10 cellular contexts compared by ENCODE assay signal in the genomic region with DNA sequence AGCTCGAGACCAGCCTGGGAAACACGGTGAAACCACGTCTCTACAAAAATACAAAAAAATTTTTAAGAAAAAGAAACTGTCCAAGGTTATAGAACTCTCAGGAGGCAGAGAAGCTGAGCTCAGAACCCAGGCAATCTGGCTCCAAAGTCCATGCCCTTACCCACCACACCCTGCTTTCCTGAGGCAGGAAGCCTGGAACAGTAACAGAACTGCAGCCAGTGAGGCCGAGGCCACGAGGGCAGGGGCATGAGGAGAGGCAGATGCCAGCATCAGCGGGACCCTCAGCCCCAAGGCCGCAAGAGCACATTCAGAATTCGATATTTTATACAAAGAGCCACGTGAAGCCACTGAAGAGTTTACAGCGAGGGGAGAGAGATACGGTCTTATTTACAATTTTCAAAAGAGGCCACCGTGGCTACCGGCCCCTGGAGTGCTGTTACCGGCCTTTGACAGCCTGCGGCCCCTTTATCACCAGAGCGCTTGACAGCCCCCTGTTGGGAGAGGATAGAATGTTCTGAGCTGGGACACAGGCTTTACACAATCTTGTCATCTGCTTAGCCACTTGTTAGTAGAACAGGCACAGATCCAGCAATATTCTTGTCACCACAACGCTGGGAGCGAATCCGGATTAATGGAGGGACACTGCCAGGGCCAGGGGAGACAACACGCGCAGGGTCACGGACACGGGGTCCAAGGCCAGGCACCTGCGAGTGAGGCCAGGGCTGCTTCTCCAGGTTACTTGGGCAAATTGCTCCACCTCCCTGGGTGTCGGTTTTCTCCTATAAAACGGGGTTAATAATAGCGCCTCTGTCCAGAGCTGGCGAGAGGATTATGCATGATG. TPM values are rescaled to one million over a fixed set of nuclear protein-coding genes. Genes with fewer than 3 reads are reported as not detected.
DNase-seq lines count a peak whose midpoint lies in the region; ATAC-seq and TF ChIP-seq lines count a peak whose summit lies in the region.
"Had no signal": no experiment of that assay in that cellular context is flagged by ENCODE, and none has a peak within 500 bp of the region (broad histone marks: within the 10 kb centered on the region; RNA-seq: fewer than 3 reads in every experiment).

No MANE protein-coding gene starts in this region.

- ATAC-seq in activated CD8-positive, alpha-beta T cell treated with anti-CD3 and anti-CD28 coated beads for 36 hours = no peak
- ATAC-seq in HG02840 (IDR thresholded peaks at IDR 0.05; ENCODE audit: low FRiP score, unreplicated experiment) = no peak
- no peak for ATAC-seq in GM19463 (IDR thresholded peaks at IDR 0.05; ENCODE audit: unreplicated experiment)

- H3K9ac ChIP-seq in skeletal muscle tissue (ENCODE audit: low read depth in 1 of 3, low read length in 3 of 3) = peak overlapping the region; percentile 67 to 93 (median 89)

- no peak overlapping the region for H3K4me3 Mint-ChIP-seq in activated CD8-positive, alpha-beta T cell treated with anti-CD3 and anti-CD28 coated beads for 36 hours
- H3K4me3 Mint-ChIP-seq: activated naive CD8-positive, alpha-beta T cell had no signal

- H3K4me1 Mint-ChIP-seq in activated CD8-positive, alpha-beta T cell treated with anti-CD3 and anti-CD28 coated beads for 36 hours (ENCODE audit: low read depth) = peaks cover 21% of the 10 kb centered on the region

- H3K27ac ChIP-seq in left ventricle myocardium inferior (replicated peaks) (peak overlapping the region; percentile 94), skeletal muscle tissue (ENCODE audit: low read depth, low read length) (peak overlapping the region; percentile 86)
- H3K27ac ChIP-seq: SJCRH30 had no signal

- no peaks in the 10 kb centered on the region for H3K27me3 Mint-ChIP-seq in activated CD8-positive, alpha-beta T cell treated with anti-CD3 and anti-CD28 coated beads for 36 hours
- H3K27me3 Mint-ChIP-seq: activated naive CD8-positive, alpha-beta T cell had no signal

- POLR2A ChIA-PET in HEK293T (lab: Yijun Ruan, JAX) = interaction anchor here (1.4 kb wide), 1 partner anchor 10 kb away, joined by 3 read pairs; no protein-coding TSS in a partner anchor
- POLR2A ChIA-PET in activated CD8-positive, alpha-beta T cell treated with anti-CD3 and anti-CD28 coated beads for 36 hours (lab: Charles Lee) = no interaction called here

- no peaks in the 10 kb centered on the region for H3K9me3 Mint-ChIP-seq in activated CD8-positive, alpha-beta T cell treated with anti-CD3 and anti-CD28 coated beads for 36 hours

- peak overlapping the region; percentile 15 for H3K27ac Mint-ChIP-seq in activated CD8-positive, alpha-beta T cell treated with anti-CD3 and anti-CD28 coated beads for 36 hours
- H3K27ac Mint-ChIP-seq: activated naive CD8-positive, alpha-beta T cell had no signal

- H3K36me3 ChIP-seq in left ventricle myocardium inferior (peaks cover 33% of the 10 kb centered on the region), skeletal muscle tissue (ENCODE audit: control insufficient read depth in 3 of 3, insufficient read depth in 3 of 3, low read length in 3 of 3) (peaks cover 26 to 33% (median 27%) of the 10 kb centered on the region in 3 donors)

- peak; percentile 75 for DNase-seq in HEK293T (ENCODE audit: extremely low spot score)
- DNase-seq in activated CD8-positive, alpha-beta T cell treated with anti-CD3 and anti-CD28 coated beads for 36 hours = no peak
- DNase-seq in left ventricle myocardium inferior = no peak
- DNase-seq in stimulated activated CD4-positive, alpha-beta T cell treated with anti-CD3 and anti-CD28 coated beads, Interleukin-4, amount 100 ng/mL, for 1 hour = no peak
- no peak for DNase-seq in effector CD8-positive, alpha-beta T cell (lab: John Stamatoyannopoulos, UW)

- peaks cover 17% of the 10 kb centered on the region for H3K36me3 Mint-ChIP-seq in activated CD8-positive, alpha-beta T cell treated with anti-CD3 and anti-CD28 coated beads for 36 hours (ENCODE audit: low read depth)

- H3K4me3 ChIP-seq in left ventricle myocardium inferior = peak overlapping the region; percentile 44
- H3K4me3 ChIP-seq in skeletal muscle tissue (ENCODE audit: low read length in 3 of 3) = peak overlapping the region; percentile 67 to 84 (median 72)
- H3K4me3 ChIP-seq: SJCRH30 had no signal

- TF ChIP-seq CTCF in activated CD8-positive, alpha-beta T cell treated with anti-CD3 and anti-CD28 coated beads for 36 hours (IDR thresholded peaks at IDR 0.05) = no peak
- TF ChIP-seq CTCF in left ventricle myocardium inferior (IDR thresholded peaks at IDR 0.05; ENCODE audit: borderline replicate concordance) = peak; percentile 63

- intact Hi-C loops in activated CD8-positive, alpha-beta T cell treated with anti-CD3 and anti-CD28 coated beads for 36 hours (cut with micrococcal nuclease) = no loop called here
- intact Hi-C loops in left ventricle myocardium inferior (cut with micrococcal nuclease) = no loop called here

- CTCF ChIA-PET in HEK293T (lab: Yijun Ruan, JAX) = interaction anchor here (0.5 to 1.3 kb wide), 8 partner anchors 10 to 735 kb away, joined by 3 to 4 read pairs (median 3); no protein-coding TSS in a partner anchor
- CTCF ChIA-PET in activated CD8-positive, alpha-beta T cell treated with anti-CD3 and anti-CD28 coated beads for 36 hours (lab: Charles Lee) = interaction anchor here (1.6 to 7.7 kb wide), 2 partner anchors 21 to 50 kb away, joined by 3 to 40 read pairs; no protein-coding TSS in a partner anchor

- H3K27me3 ChIP-seq in left ventricle myocardium inferior (ENCODE audit: low read depth) = no peaks in the 10 kb centered on the region
- H3K27me3 ChIP-seq in skeletal muscle tissue (ENCODE audit: control insufficient read depth in 3 of 3, insufficient read depth in 3 of 3, low read length in 3 of 3) = no peaks in the 10 kb centered on the region
- H3K27me3 ChIP-seq: SJCRH30 had no signal

- H3K9me3 ChIP-seq in left ventricle myocardium inferior (replicated peaks) = no peaks in the 10 kb centered on the region
- H3K9me3 ChIP-seq in skeletal muscle tissue (ENCODE audit: control insufficient read depth in 3 of 3, low read length in 3 of 3) = no peaks in the 10 kb centered on the region
- H3K9me3 ChIP-seq: SJCRH30 had no signal

- H3K4me1 ChIP-seq in left ventricle myocardium inferior (peaks cover 85% of the 10 kb centered on the region), skeletal muscle tissue (ENCODE audit: control insufficient read depth in 3 of 3, insufficient read depth in 3 of 3, low read length in 3 of 3) (peaks cover 45 to 57% (median 52%) of the 10 kb centered on the region in 3 donors)
- H3K4me1 ChIP-seq: SJCRH30 had no signal

TF ChIP-seq in HEK293T, 16 proteins besides CTCF, POLR2A, EP300 and RAD21:
- TF ChIP-seq BHLHE40 (IDR thresholded peaks at IDR 0.05; ENCODE audit: borderline replicate concordance) (no peak), FOXA1 (IDR thresholded peaks at IDR 0.05) (no peak), L3MBTL2 (conservative IDR thresholded peaks at IDR 0.05) (no peak)
- TF ChIP-seq, protein P1, sequence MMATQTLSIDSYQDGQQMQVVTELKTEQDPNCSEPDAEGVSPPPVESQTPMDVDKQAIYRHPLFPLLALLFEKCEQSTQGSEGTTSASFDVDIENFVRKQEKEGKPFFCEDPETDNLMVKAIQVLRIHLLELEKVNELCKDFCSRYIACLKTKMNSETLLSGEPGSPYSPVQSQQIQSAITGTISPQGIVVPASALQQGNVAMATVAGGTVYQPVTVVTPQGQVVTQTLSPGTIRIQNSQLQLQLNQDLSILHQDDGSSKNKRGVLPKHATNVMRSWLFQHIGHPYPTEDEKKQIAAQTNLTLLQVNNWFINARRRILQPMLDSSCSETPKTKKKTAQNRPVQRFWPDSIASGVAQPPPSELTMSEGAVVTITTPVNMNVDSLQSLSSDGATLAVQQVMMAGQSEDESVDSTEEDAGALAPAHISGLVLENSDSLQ (IDR thresholded peaks at IDR 0.05) = peak; percentile 79

RNA-seq across cellular contexts. Expression of a gene that starts 5.6 kb away (rescaled TPM):
- 1 to 10 TPM; 6.2 to 7.4 TPM for total RNA-seq in activated CD8-positive, alpha-beta T cell treated with anti-CD3 and anti-CD28 coated beads for 36 hours
- total RNA-seq in left ventricle myocardium inferior = 7.6 TPM
- total RNA-seq in skeletal muscle tissue = 1.0 TPM

RNA-seq across cellular contexts. Expression of a gene that starts 26.5 kb away (rescaled TPM):
- 10 to 100 TPM; 68.4 to 70.5 TPM for total RNA-seq in activated CD8-positive, alpha-beta T cell treated with anti-CD3 and anti-CD28 coated beads for 36 hours
- total RNA-seq in left ventricle myocardium inferior (50.8 TPM), skeletal muscle tissue (35.0 TPM)
